In genomic region chr4:128876194-128876593, GRCh38 we compare ENCODE assay signal across 16 cellular contexts.
A peak's percentile ranks its signal among the peaks of the same experiment; 100 is the strongest.
DNase-seq lines count a peak whose midpoint lies in the region; ATAC-seq and TF ChIP-seq lines count a peak whose summit lies in the region.
"Had no signal": no experiment of that assay in that cellular context is flagged by ENCODE, and none has a peak within 500 bp of the region (broad histone marks: within the 10 kb centered on the region; RNA-seq: fewer than 3 reads in every experiment).

No MANE protein-coding gene starts in this region.

- H3K36me3 Mint-ChIP-seq in activated naive CD8-positive, alpha-beta T cell = peaks cover 2% of the 10 kb centered on the region
- peaks cover 14% of the 10 kb centered on the region for H3K36me3 Mint-ChIP-seq in activated naive CD8-positive, alpha-beta T cell treated with anti-CD3 and anti-CD28 coated beads for 36 hours
- H3K36me3 Mint-ChIP-seq in WTC11 = peaks cover 24% of the 10 kb centered on the region

- peaks cover 25% of the 10 kb centered on the region for H3K4me1 ChIP-seq in Karpas-422 (ENCODE audit: low read length)

- H3K27ac Mint-ChIP-seq in activated naive CD8-positive, alpha-beta T cell = peak overlapping the region; percentile 16
- H3K27ac Mint-ChIP-seq in activated naive CD8-positive, alpha-beta T cell treated with anti-CD3 and anti-CD28 coated beads for 36 hours = no peak overlapping the region
- peak overlapping the region; percentile 87 for H3K27ac Mint-ChIP-seq in WTC11

- H3K27ac ChIP-seq in Karpas-422 (ENCODE audit: low read length) = peak overlapping the region; percentile 15; the same call in 1 of the 2 replicates
- H3K27ac ChIP-seq: C4-2B had no signal

- H3K36me3 ChIP-seq in Karpas-422 (ENCODE audit: insufficient read depth, low read length) = peaks cover 52% of the 10 kb centered on the region

- DNase-seq in activated naive CD8-positive, alpha-beta T cell treated with anti-CD3 and anti-CD28 coated beads for 36 hours = no peak
- DNase-seq in Karpas-422 (no peak), WTC11 (ENCODE audit: low spot score) (no peak), activated T-cell treated with anti-CD3 and anti-CD28 coated beads for 4 hours (no peak)
- DNase-seq: 8988T; ACHN; CD4-positive, alpha-beta memory T cell; DMS153; DMS79 treated with DMSO at 0.1 percent for 48 hours; GDM1; IMR-90 had no signal

- no peaks in the 10 kb centered on the region for H3K27me3 Mint-ChIP-seq in activated naive CD8-positive, alpha-beta T cell
- H3K27me3 Mint-ChIP-seq in activated naive CD8-positive, alpha-beta T cell treated with anti-CD3 and anti-CD28 coated beads for 36 hours = no peaks in the 10 kb centered on the region
- no peaks in the 10 kb centered on the region for H3K27me3 Mint-ChIP-seq in WTC11 (ENCODE audit: low read depth)
- H3K27me3 Mint-ChIP-seq: CD4-positive, alpha-beta memory T cell had no signal

- H3K4me3 Mint-ChIP-seq in activated naive CD8-positive, alpha-beta T cell = no peak overlapping the region
- H3K4me3 Mint-ChIP-seq in activated naive CD8-positive, alpha-beta T cell treated with anti-CD3 and anti-CD28 coated beads for 36 hours = no peak overlapping the region
- H3K4me3 Mint-ChIP-seq in WTC11 = no peak overlapping the region
- H3K4me3 Mint-ChIP-seq: CD4-positive, alpha-beta memory T cell had no signal

- CTCF ChIA-PET in WTC11 (lab: Charles Lee) = no interaction called here

- no peak overlapping the region for H3K4me3 ChIP-seq in Karpas-422 (ENCODE audit: low read length)

- H3K79me2 ChIP-seq in Karpas-422 (ENCODE audit: low read length) = no peaks in the 10 kb centered on the region; the same call in 1 of the 2 replicates

- no peak overlapping the region for H3K9ac ChIP-seq in Karpas-422 (ENCODE audit: low read length)

- H4K20me1 ChIP-seq in Karpas-422 (ENCODE audit: insufficient read depth, low read depth, low read length) = no peaks in the 10 kb centered on the region

- TF ChIP-seq CTCF in WTC11 (IDR thresholded peaks at IDR 0.05) = no peak

- POLR2A ChIA-PET in WTC11 (lab: Charles Lee) = no interaction called here

- no peak overlapping the region for H2AFZ ChIP-seq in Karpas-422 (ENCODE audit: low read length)

- no peak overlapping the region for H3K4me2 ChIP-seq in Karpas-422 (ENCODE audit: low read depth, low read length, poor library complexity, severe bottlenecking)

- H3K27me3 ChIP-seq in Karpas-422 (ENCODE audit: low read length) = no peaks in the 10 kb centered on the region

- ATAC-seq in WTC11 (peak; percentile 8; the same call in 1 of the 2 replicates), GM19023 (IDR thresholded peaks at IDR 0.05; ENCODE audit: unreplicated experiment) (no peak), HG03460 (IDR thresholded peaks at IDR 0.05; ENCODE audit: unreplicated experiment) (no peak)
- ATAC-seq: HCT116 had no signal

- H3K9me3 Mint-ChIP-seq in activated naive CD8-positive, alpha-beta T cell (ENCODE audit: low read depth) = no peaks in the 10 kb centered on the region
- no peaks in the 10 kb centered on the region for H3K9me3 Mint-ChIP-seq in activated naive CD8-positive, alpha-beta T cell treated with anti-CD3 and anti-CD28 coated beads for 36 hours
- H3K9me3 Mint-ChIP-seq in WTC11 = no peaks in the 10 kb centered on the region
- H3K9me3 Mint-ChIP-seq: CD4-positive, alpha-beta memory T cell had no signal

- no peaks in the 10 kb centered on the region for H3K9me2 ChIP-seq in Karpas-422 (replicated peaks; ENCODE audit: insufficient read depth, low read length)

- no peaks in the 10 kb centered on the region for H3K4me1 Mint-ChIP-seq in activated naive CD8-positive, alpha-beta T cell (ENCODE audit: low read depth)
- H3K4me1 Mint-ChIP-seq in activated naive CD8-positive, alpha-beta T cell treated with anti-CD3 and anti-CD28 coated beads for 36 hours = no peaks in the 10 kb centered on the region
- H3K4me1 Mint-ChIP-seq in WTC11 = peaks cover 23% of the 10 kb centered on the region

- no peaks in the 10 kb centered on the region for H3K9me3 ChIP-seq in Karpas-422 (ENCODE audit: low read length)

TF ChIP-seq in WTC11, 78 proteins besides CTCF, POLR2A, EP300 and RAD21:
- TF ChIP-seq NFYB (CRISPR knock-in tag; conservative IDR thresholded peaks at IDR 0.05; ENCODE audit: low read depth) (no peak), MXD4 (CRISPR knock-in tag; IDR thresholded peaks at IDR 0.05; ENCODE audit: borderline replicate concordance) (no peak), JUN (CRISPR knock-in tag; IDR thresholded peaks at IDR 0.05) (no peak), AR (CRISPR knock-in tag; IDR thresholded peaks at IDR 0.05) (no peak), SOX15 (CRISPR knock-in tag; IDR thresholded peaks at IDR 0.05) (no peak), GRHL2 (CRISPR knock-in tag; IDR thresholded peaks at IDR 0.05; ENCODE audit: insufficient replicate concordance, severe bottlenecking) (no peak), ZNF263 (CRISPR knock-in tag; IDR thresholded peaks at IDR 0.05; ENCODE audit: low read depth) (no peak), RELA (CRISPR knock-in tag; IDR thresholded peaks at IDR 0.05; ENCODE audit: borderline replicate concordance) (no peak), USF2 (CRISPR knock-in tag; IDR thresholded peaks at IDR 0.05) (no peak), ZNF281 (CRISPR knock-in tag; IDR thresholded peaks at IDR 0.05) (no peak), ATF6 (CRISPR knock-in tag; IDR thresholded peaks at IDR 0.05) (no peak)
